Comparison of ENCODE assay signal across 8 cellular contexts in genomic region chr2:88739985-88740600, GRCh38. TPM values are rescaled to one million over a fixed set of nuclear protein-coding genes. Genes with fewer than 3 reads are reported as not detected.
DNase-seq lines count a peak whose midpoint lies in the region; ATAC-seq and TF ChIP-seq lines count a peak whose summit lies in the region.

No MANE protein-coding gene starts in this region.

- POLR2A ChIA-PET in OCI-LY7 (lab: Charles Lee): interaction anchor here (0.6 to 3.5 kb wide), 14 partner anchors 9 to 376 kb away, joined by 3 to 25 read pairs (median 4); no protein-coding TSS in a partner anchor

- no peaks in the 10 kb centered on the region for H3K4me1 Mint-ChIP-seq in neural progenitor cell

- H2AFZ ChIP-seq in OCI-LY7 (ENCODE audit: low read length) (peak overlapping the region; percentile 19; the same call in 1 of the 2 replicates), fibroblast of lung (ENCODE audit: low read length) (no peak overlapping the region), neural progenitor cell (replicated peaks) (no peak overlapping the region)

- H4K20me1 ChIP-seq in OCI-LY7 (ENCODE audit: insufficient read depth, low read length) (no peaks in the 10 kb centered on the region), fibroblast of lung (ENCODE audit: control insufficient read depth, extremely low read depth, insufficient read depth, low read length) (no peaks in the 10 kb centered on the region), neural progenitor cell (ENCODE audit: low read depth) (no peaks in the 10 kb centered on the region)

- DNase-seq in D341Med (ENCODE audit: low spot score) (peak; percentile 81), HK-2 (ENCODE audit: unreplicated experiment) (peak; percentile 63), OCI-LY7 (ENCODE audit: low spot score) (peak; percentile 88), activated T-cell treated with anti-CD3 and anti-CD28 coated beads for 48 hours (ENCODE audit: low read depth) (peak; percentile 55), fibroblast of lung (ENCODE audit: low read depth in 2 of 2) (peak; percentile 42 to 76), neural progenitor cell (ENCODE audit: low spot score) (peak; percentile 66), superior temporal gyrus (ENCODE audit: extremely low spot score) (peak; percentile 87)

- no peaks in the 10 kb centered on the region for H3F3A ChIP-seq in neural progenitor cell (ENCODE audit: low read depth)

- peaks cover 95% of the 10 kb centered on the region for H3K36me3 ChIP-seq in OCI-LY7 (ENCODE audit: insufficient read depth, low read length)
- H3K36me3 ChIP-seq in fibroblast of lung (ENCODE audit: control insufficient read depth, insufficient read depth, low read length): no peaks in the 10 kb centered on the region
- H3K36me3 ChIP-seq in neural progenitor cell: peaks cover 17% of the 10 kb centered on the region

- intact Hi-C loops in OCI-LY7 (cut with micrococcal nuclease; ENCODE audit: unreplicated experiment): loop anchor here (1.0 to 5.0 kb wide), 3 partner anchors 37 to 140 kb away; no protein-coding TSS in a partner anchor

- H3K4me1 ChIP-seq in OCI-LY7 (ENCODE audit: insufficient read depth, low read length, poor library complexity, severe bottlenecking) (peaks cover 22% of the 10 kb centered on the region), fibroblast of lung (ENCODE audit: control insufficient read depth, extremely low read depth, insufficient read depth, low read length) (no peaks in the 10 kb centered on the region), neural progenitor cell (no peaks in the 10 kb centered on the region)

- H3K4me2 ChIP-seq in OCI-LY7 (ENCODE audit: low read length): peak overlapping the region; percentile 60
- no peak overlapping the region for H3K4me2 ChIP-seq in fibroblast of lung (ENCODE audit: extremely low read depth, insufficient read depth, low read length)
- H3K4me2 ChIP-seq in neural progenitor cell: no peak overlapping the region

- H3K79me2 ChIP-seq in OCI-LY7 (ENCODE audit: insufficient read depth, low read depth, low read length): peaks cover 30% of the 10 kb centered on the region; the same call in 1 of the 2 replicates
- H3K79me2 ChIP-seq in fibroblast of lung (ENCODE audit: control insufficient read depth, insufficient read depth, low read length): no peaks in the 10 kb centered on the region
- no peaks in the 10 kb centered on the region for H3K79me2 ChIP-seq in neural progenitor cell (ENCODE audit: low read depth)

- H3K9ac ChIP-seq in fibroblast of lung (ENCODE audit: insufficient read depth, low read length): no peak overlapping the region
- no peak overlapping the region for H3K9ac ChIP-seq in neural progenitor cell

- BruUV-seq in OCI-LY7 (replicated peaks; lab: Mats Ljungman, UMichigan): no TSS peak

- peaks cover 2% of the 10 kb centered on the region for H3K27me3 Mint-ChIP-seq in neural progenitor cell (ENCODE audit: insufficient read depth, low read depth)

- TF ChIP-seq CTCF in OCI-LY7 (conservative IDR thresholded peaks at IDR 0.05; ENCODE audit: low read length) (peak; percentile 97), fibroblast of lung (conservative IDR thresholded peaks at IDR 0.05 in 1 of 2, IDR thresholded peaks at IDR 0.05 in 1 of 2; ENCODE audit: low read depth in 1 of 2, low read length in 2 of 2) (peak; percentile 88 to 98), neural progenitor cell (IDR thresholded peaks at IDR 0.05) (peak; percentile 96)

- no peaks in the 10 kb centered on the region for H3K9me2 ChIP-seq in OCI-LY7 (ENCODE audit: insufficient read depth, low read length)

- H3K27me3 ChIP-seq in fibroblast of lung (ENCODE audit: control insufficient read depth, insufficient read depth, low read length) (no peaks in the 10 kb centered on the region), neural progenitor cell (no peaks in the 10 kb centered on the region)

- H3K27ac ChIP-seq in OCI-LY7 (ENCODE audit: low read depth, low read length, poor library complexity, severe bottlenecking): peak overlapping the region; percentile 69
- H3K27ac ChIP-seq in fibroblast of lung (ENCODE audit: insufficient read depth, low read length): no peak overlapping the region
- no peak overlapping the region for H3K27ac ChIP-seq in neural progenitor cell

- H3K9me3 ChIP-seq in OCI-LY7 (ENCODE audit: low read length) (peaks cover 39% of the 10 kb centered on the region), fibroblast of lung (ENCODE audit: control insufficient read depth, insufficient read depth, low read depth, low read length) (no peaks in the 10 kb centered on the region), neural progenitor cell (ENCODE audit: low read depth) (peaks cover 9% of the 10 kb centered on the region)

- no peak overlapping the region for H3K27ac Mint-ChIP-seq in neural progenitor cell

- ATAC-seq in GM19455 (IDR thresholded peaks at IDR 0.05; ENCODE audit: unreplicated experiment): peak; percentile 78

- peaks cover 53% of the 10 kb centered on the region for H3K36me3 Mint-ChIP-seq in neural progenitor cell

- peaks cover 25% of the 10 kb centered on the region for H3K9me3 Mint-ChIP-seq in neural progenitor cell

- peak overlapping the region; percentile 18 for H3K4me3 ChIP-seq in OCI-LY7 (ENCODE audit: low read depth, low read length, poor library complexity, severe bottlenecking)
- no peak overlapping the region for H3K4me3 ChIP-seq in fibroblast of lung (replicated peaks in 1 of 4; ENCODE audit: control extremely low read depth in 1 of 4, insufficient read depth in 1 of 4, low read depth in 3 of 4, low read length in 4 of 4)
- H3K4me3 ChIP-seq in neural progenitor cell: no peak overlapping the region

- CTCF ChIA-PET in OCI-LY7 (lab: Charles Lee; ENCODE audit: unreplicated experiment): interaction anchor here (0.9 to 1.6 kb wide), 4 partner anchors 9 to 142 kb away, joined by 3 to 6 read pairs (median 4); no protein-coding TSS in a partner anchor

- no peak overlapping the region for H3K4me3 Mint-ChIP-seq in neural progenitor cell

RNA-seq across cellular contexts. Expression of gene RPIA, which starts 48.6 kb away (rescaled TPM):
- total RNA-seq in OCI-LY7 (2014; rRNA removed; shearing (Covaris generic)): 31.6 and 36.9 TPM in 2 replicates
- total RNA-seq in OCI-LY7 (2022) (58.5 and 68.1 TPM in 2 replicates), fibroblast of lung (6.4 and 6.7 TPM in 2 replicates), neural progenitor cell (ENCODE audit: low replicate concordance) (9.9 and 11.5 TPM in 2 replicates)
- 9.4 and 9.9 TPM in 2 replicates for polyA plus RNA-seq in fibroblast of lung
- 11.1 and 12.8 TPM in 2 replicates for polyA plus RNA-seq in fibroblast of lung (2012)
- 3.6 and 8.9 TPM in 2 replicates for polyA minus RNA-seq in fibroblast of lung (ENCODE audit: low replicate concordance)
